In the genomic region with DNA sequence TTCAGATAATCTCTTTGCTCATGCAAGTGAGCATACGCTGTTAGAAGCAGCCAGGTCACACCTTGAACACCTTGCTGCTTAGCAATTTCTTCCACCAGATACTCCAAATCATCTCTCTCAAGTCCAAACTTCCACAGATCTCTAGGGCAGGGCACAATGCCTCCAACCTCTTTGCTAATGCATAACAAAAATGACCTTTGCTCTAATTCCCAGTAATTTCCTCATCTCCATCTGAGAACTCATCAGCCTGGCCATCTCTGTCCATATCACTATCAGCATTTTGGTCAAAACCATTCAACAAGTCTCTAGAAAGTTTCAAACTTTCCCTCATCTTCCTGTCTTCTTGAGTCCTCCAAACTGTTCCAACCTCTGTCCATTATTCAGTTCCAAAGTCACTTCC, we compare ENCODE assay signal across 2 cellular contexts.
TF ChIP-seq lines count a peak whose summit lies in the region.

No MANE protein-coding gene starts in this region.

TF ChIP-seq in liver, 16 proteins besides CTCF, POLR2A, EP300 and RAD21 (continued from another document):
- TF ChIP-seq YY1 (IDR thresholded peaks at IDR 0.05) (no peak), GABPA (IDR thresholded peaks at IDR 0.05 in 1 of 2, conservative IDR thresholded peaks at IDR 0.05 in 1 of 2) (no peak), RXRA (IDR thresholded peaks at IDR 0.05) (peak in 1 of 2 donors; percentile 40), SP1 (IDR thresholded peaks at IDR 0.05) (no peak)

TF ChIP-seq in HepG2, 621 proteins besides CTCF, POLR2A, EP300 and RAD21 (continued from another document):
- no peak for TF ChIP-seq RARG (CRISPR knock-in tag; IDR thresholded peaks at IDR 0.05; ENCODE audit: low read depth)
- no peak for TF ChIP-seq ZNF138 (CRISPR knock-in tag; IDR thresholded peaks at IDR 0.05; ENCODE audit: low read depth)
